ENCODE assay signal across 1 cellular context in the genomic region with DNA sequence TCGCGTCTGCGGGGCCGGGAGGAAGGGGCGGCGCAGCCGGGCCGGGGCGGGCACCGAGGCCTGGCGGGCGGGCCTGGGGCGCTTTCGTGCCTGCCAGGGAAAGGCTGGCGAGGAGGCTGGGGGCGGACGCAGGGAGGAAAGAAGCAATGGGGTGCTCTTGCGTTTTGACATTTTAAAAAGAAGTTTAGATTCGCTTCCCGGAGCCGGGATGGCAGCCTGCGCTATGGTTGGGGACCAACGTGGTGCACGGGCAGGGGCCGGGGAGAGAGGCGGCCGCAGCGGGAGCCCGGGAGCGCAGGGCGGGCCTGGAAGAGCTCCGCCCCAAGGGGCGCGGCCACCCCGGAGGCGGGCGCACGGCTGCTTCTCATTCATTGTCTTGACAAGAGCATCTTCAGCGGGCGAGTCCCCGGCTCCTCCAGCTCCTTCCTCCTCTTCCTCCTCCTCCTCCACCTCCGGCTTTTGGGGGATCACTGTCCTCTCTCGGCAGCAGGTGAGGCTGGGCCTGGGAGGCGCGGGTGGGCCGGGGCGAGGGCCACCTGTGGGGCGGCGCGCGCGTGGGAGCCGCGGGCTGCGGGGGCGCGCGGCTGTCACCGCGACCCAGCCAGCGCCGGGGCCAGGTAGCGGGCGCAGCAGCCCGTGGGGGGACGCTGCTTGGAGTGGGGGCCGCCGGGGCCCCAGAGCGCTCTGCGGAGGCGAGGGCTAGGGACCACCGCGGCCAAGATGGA.
TF ChIP-seq lines count a peak whose summit lies in the region.

A gene (plus strand): TSS at position 367 of the 725 bp plus-strand sequence. CDS start 1,608 bp downstream, outside the sequence.

TF ChIP-seq in HepG2, 621 proteins besides CTCF, POLR2A, EP300 and RAD21 (continued from another document and continues in another):
- TF ChIP-seq, protein P1, sequence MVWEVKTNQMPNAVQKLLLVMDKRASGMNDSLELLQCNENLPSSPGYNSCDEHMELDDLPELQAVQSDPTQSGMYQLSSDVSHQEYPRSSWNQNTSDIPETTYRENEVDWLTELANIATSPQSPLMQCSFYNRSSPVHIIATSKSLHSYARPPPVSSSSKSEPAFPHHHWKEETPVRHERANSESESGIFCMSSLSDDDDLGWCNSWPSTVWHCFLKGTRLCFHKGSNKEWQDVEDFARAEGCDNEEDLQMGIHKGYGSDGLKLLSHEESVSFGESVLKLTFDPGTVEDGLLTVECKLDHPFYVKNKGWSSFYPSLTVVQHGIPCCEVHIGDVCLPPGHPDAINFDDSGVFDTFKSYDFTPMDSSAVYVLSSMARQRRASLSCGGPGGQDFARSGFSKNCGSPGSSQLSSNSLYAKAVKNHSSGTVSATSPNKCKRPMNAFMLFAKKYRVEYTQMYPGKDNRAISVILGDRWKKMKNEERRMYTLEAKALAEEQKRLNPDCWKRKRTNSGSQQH (CRISPR knock-in tag; IDR thresholded peaks at IDR 0.05; ENCODE audit: low read depth) = 0 out of 2 replicates have a peak, but pooled peaks have one; percentile 57
- peak; percentile 52 for TF ChIP-seq ZNF883 (CRISPR knock-in tag; IDR thresholded peaks at IDR 0.05; ENCODE audit: not compliant biosample characterization)
- no peak for TF ChIP-seq SRSF9 (IDR thresholded peaks at IDR 0.05; ENCODE audit: borderline replicate concordance, insufficient read depth, low read depth, low read length, poor library complexity, severe bottlenecking)
- TF ChIP-seq ZNF33B (CRISPR knock-in tag; IDR thresholded peaks at IDR 0.05) = peak; percentile 35; the same call in 1 of the 2 replicates
- peak; percentile 45; the same call in 1 of the 2 replicates for TF ChIP-seq THAP11 (CRISPR knock-in tag; IDR thresholded peaks at IDR 0.05)
- no peak for TF ChIP-seq MTF1 (CRISPR knock-in tag; IDR thresholded peaks at IDR 0.05)
- TF ChIP-seq POLR2G (IDR thresholded peaks at IDR 0.05; ENCODE audit: low read depth, low read length) = peak; percentile 83
- TF ChIP-seq RCOR2 (CRISPR knock-in tag; IDR thresholded peaks at IDR 0.05) = no peak
- peak; percentile 42; the same call in 1 of the 2 replicates for TF ChIP-seq KLF12 (CRISPR knock-in tag; IDR thresholded peaks at IDR 0.05; ENCODE audit: borderline replicate concordance)
- TF ChIP-seq, protein P2, sequence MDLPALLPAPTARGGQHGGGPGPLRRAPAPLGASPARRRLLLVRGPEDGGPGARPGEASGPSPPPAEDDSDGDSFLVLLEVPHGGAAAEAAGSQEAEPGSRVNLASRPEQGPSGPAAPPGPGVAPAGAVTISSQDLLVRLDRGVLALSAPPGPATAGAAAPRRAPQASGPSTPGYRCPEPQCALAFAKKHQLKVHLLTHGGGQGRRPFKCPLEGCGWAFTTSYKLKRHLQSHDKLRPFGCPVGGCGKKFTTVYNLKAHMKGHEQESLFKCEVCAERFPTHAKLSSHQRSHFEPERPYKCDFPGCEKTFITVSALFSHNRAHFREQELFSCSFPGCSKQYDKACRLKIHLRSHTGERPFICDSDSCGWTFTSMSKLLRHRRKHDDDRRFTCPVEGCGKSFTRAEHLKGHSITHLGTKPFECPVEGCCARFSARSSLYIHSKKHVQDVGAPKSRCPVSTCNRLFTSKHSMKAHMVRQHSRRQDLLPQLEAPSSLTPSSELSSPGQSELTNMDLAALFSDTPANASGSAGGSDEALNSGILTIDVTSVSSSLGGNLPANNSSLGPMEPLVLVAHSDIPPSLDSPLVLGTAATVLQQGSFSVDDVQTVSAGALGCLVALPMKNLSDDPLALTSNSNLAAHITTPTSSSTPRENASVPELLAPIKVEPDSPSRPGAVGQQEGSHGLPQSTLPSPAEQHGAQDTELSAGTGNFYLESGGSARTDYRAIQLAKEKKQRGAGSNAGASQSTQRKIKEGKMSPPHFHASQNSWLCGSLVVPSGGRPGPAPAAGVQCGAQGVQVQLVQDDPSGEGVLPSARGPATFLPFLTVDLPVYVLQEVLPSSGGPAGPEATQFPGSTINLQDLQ (CRISPR knock-in tag; IDR thresholded peaks at IDR 0.05) = peak; percentile 65; the same call in 1 of the 2 replicates
- TF ChIP-seq ERF (CRISPR knock-in tag; IDR thresholded peaks at IDR 0.05) = peak; percentile 58; the same call in 1 of the 2 replicates
- TF ChIP-seq FLYWCH1 (CRISPR knock-in tag; IDR thresholded peaks at IDR 0.05) = no peak
- TF ChIP-seq DNMT1 (CRISPR knock-in tag; IDR thresholded peaks at IDR 0.05) = no peak
- TF ChIP-seq, protein P3, sequence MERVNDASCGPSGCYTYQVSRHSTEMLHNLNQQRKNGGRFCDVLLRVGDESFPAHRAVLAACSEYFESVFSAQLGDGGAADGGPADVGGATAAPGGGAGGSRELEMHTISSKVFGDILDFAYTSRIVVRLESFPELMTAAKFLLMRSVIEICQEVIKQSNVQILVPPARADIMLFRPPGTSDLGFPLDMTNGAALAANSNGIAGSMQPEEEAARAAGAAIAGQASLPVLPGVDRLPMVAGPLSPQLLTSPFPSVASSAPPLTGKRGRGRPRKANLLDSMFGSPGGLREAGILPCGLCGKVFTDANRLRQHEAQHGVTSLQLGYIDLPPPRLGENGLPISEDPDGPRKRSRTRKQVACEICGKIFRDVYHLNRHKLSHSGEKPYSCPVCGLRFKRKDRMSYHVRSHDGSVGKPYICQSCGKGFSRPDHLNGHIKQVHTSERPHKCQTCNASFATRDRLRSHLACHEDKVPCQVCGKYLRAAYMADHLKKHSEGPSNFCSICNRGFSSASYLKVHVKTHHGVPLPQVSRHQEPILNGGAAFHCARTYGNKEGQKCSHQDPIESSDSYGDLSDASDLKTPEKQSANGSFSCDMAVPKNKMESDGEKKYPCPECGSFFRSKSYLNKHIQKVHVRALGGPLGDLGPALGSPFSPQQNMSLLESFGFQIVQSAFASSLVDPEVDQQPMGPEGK (CRISPR knock-in tag; IDR thresholded peaks at IDR 0.05) = peak; percentile 86
- TF ChIP-seq, protein P4, sequence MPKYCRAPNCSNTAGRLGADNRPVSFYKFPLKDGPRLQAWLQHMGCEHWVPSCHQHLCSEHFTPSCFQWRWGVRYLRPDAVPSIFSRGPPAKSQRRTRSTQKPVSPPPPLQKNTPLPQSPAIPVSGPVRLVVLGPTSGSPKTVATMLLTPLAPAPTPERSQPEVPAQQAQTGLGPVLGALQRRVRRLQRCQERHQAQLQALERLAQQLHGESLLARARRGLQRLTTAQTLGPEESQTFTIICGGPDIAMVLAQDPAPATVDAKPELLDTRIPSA (CRISPR knock-in tag; IDR thresholded peaks at IDR 0.05; ENCODE audit: borderline replicate concordance) = no peak
- peak; percentile 42 for TF ChIP-seq AGO2 (optimal IDR thresholded peaks at IDR 0.05; ENCODE audit: low read depth, low read length)
- TF ChIP-seq, protein P5, sequence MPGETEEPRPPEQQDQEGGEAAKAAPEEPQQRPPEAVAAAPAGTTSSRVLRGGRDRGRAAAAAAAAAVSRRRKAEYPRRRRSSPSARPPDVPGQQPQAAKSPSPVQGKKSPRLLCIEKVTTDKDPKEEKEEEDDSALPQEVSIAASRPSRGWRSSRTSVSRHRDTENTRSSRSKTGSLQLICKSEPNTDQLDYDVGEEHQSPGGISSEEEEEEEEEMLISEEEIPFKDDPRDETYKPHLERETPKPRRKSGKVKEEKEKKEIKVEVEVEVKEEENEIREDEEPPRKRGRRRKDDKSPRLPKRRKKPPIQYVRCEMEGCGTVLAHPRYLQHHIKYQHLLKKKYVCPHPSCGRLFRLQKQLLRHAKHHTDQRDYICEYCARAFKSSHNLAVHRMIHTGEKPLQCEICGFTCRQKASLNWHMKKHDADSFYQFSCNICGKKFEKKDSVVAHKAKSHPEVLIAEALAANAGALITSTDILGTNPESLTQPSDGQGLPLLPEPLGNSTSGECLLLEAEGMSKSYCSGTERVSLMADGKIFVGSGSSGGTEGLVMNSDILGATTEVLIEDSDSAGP (CRISPR knock-in tag; IDR thresholded peaks at IDR 0.05; ENCODE audit: borderline replicate concordance) = no peak
- TF ChIP-seq NCOA5 (CRISPR knock-in tag; IDR thresholded peaks at IDR 0.05) = no peak
- TF ChIP-seq, protein P6, sequence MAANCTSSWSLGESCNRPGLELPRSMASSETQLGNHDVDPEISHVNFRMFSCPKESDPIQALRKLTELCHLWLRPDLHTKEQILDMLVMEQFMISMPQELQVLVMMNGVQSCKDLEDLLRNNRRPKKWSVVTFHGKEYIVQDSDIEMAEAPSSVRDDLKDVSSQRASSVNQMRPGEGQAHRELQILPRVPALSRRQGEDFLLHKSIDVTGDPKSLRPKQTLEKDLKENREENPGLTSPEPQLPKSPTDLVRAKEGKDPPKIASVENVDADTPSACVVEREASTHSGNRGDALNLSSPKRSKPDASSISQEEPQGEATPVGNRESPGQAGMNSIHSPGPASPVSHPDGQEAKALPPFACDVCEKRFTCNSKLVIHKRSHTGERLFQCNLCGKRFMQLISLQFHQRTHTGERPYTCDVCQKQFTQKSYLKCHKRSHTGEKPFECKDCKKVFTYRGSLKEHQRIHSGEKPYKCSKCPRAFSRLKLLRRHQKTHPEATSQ (CRISPR knock-in tag; IDR thresholded peaks at IDR 0.05; ENCODE audit: borderline replicate concordance) = no peak
- TF ChIP-seq ZFX (CRISPR knock-in tag; IDR thresholded peaks at IDR 0.05; ENCODE audit: low read depth) = peak; percentile 83
- TF ChIP-seq, protein P7, sequence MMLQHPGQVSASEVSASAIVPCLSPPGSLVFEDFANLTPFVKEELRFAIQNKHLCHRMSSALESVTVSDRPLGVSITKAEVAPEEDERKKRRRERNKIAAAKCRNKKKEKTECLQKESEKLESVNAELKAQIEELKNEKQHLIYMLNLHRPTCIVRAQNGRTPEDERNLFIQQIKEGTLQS (CRISPR knock-in tag; IDR thresholded peaks at IDR 0.05) = 0 out of 2 replicates have a peak, but pooled peaks have one; percentile 20
- no peak for TF ChIP-seq GTF2F1 (IDR thresholded peaks at IDR 0.05; ENCODE audit: low read length)
- no peak for TF ChIP-seq PAX8 (CRISPR knock-in tag; IDR thresholded peaks at IDR 0.05; ENCODE audit: borderline replicate concordance)
- TF ChIP-seq, protein P8, sequence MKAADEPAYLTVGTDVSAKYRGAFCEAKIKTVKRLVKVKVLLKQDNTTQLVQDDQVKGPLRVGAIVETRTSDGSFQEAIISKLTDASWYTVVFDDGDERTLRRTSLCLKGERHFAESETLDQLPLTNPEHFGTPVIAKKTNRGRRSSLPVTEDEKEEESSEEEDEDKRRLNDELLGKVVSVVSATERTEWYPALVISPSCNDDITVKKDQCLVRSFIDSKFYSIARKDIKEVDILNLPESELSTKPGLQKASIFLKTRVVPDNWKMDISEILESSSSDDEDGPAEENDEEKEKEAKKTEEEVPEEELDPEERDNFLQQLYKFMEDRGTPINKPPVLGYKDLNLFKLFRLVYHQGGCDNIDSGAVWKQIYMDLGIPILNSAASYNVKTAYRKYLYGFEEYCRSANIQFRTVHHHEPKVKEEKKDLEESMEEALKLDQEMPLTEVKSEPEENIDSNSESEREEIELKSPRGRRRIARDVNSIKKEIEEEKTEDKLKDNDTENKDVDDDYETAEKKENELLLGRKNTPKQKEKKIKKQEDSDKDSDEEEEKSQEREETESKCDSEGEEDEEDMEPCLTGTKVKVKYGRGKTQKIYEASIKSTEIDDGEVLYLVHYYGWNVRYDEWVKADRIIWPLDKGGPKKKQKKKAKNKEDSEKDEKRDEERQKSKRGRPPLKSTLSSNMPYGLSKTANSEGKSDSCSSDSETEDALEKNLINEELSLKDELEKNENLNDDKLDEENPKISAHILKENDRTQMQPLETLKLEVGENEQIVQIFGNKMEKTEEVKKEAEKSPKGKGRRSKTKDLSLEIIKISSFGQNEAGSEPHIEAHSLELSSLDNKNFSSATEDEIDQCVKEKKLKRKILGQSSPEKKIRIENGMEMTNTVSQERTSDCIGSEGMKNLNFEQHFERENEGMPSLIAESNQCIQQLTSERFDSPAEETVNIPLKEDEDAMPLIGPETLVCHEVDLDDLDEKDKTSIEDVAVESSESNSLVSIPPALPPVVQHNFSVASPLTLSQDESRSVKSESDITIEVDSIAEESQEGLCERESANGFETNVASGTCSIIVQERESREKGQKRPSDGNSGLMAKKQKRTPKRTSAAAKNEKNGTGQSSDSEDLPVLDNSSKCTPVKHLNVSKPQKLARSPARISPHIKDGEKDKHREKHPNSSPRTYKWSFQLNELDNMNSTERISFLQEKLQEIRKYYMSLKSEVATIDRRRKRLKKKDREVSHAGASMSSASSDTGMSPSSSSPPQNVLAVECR (CRISPR knock-in tag; IDR thresholded peaks at IDR 0.05; ENCODE audit: borderline replicate concordance) = peak; percentile 59; the same call in 1 of the 2 replicates
- TF ChIP-seq KAT8 (CRISPR knock-in tag; IDR thresholded peaks at IDR 0.05) = peak; percentile 65; the same call in 1 of the 2 replicates
- TF ChIP-seq, protein P9, sequence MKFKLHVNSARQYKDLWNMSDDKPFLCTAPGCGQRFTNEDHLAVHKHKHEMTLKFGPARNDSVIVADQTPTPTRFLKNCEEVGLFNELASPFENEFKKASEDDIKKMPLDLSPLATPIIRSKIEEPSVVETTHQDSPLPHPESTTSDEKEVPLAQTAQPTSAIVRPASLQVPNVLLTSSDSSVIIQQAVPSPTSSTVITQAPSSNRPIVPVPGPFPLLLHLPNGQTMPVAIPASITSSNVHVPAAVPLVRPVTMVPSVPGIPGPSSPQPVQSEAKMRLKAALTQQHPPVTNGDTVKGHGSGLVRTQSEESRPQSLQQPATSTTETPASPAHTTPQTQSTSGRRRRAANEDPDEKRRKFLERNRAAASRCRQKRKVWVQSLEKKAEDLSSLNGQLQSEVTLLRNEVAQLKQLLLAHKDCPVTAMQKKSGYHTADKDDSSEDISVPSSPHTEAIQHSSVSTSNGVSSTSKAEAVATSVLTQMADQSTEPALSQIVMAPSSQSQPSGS (CRISPR knock-in tag; IDR thresholded peaks at IDR 0.05) = no peak
- no peak for TF ChIP-seq PCBP2 (optimal IDR thresholded peaks at IDR 0.05; ENCODE audit: low read depth, low read length, poor library complexity, severe bottlenecking)
- no peak for TF ChIP-seq ZNF34 (CRISPR knock-in tag; IDR thresholded peaks at IDR 0.05; ENCODE audit: borderline replicate concordance)
- TF ChIP-seq ZNF879 (CRISPR knock-in tag; IDR thresholded peaks at IDR 0.05) = no peak
- peak; percentile 36; the same call in 1 of the 2 replicates for TF ChIP-seq SAFB2 (CRISPR knock-in tag; IDR thresholded peaks at IDR 0.05; ENCODE audit: borderline replicate concordance, low read depth)
- TF ChIP-seq EED (CRISPR knock-in tag; IDR thresholded peaks at IDR 0.05) = peak; percentile 80; the same call in 1 of the 2 replicates
- TF ChIP-seq TBP (CRISPR knock-in tag; IDR thresholded peaks at IDR 0.05) = 0 out of 2 replicates have a peak, but pooled peaks have one; percentile 15
- TF ChIP-seq ZNF605 (CRISPR knock-in tag; IDR thresholded peaks at IDR 0.05) = peak; percentile 45; the same call in 1 of the 2 replicates
- TF ChIP-seq HOXA5 (CRISPR knock-in tag; IDR thresholded peaks at IDR 0.05) = 0 out of 2 replicates have a peak, but pooled peaks have one; percentile 64
- TF ChIP-seq RBM39 (IDR thresholded peaks at IDR 0.05; ENCODE audit: low read depth, low read length, poor library complexity, severe bottlenecking) = no peak
- no peak for TF ChIP-seq ZC3H13 (CRISPR knock-in tag; IDR thresholded peaks at IDR 0.05)
- TF ChIP-seq, protein P10, sequence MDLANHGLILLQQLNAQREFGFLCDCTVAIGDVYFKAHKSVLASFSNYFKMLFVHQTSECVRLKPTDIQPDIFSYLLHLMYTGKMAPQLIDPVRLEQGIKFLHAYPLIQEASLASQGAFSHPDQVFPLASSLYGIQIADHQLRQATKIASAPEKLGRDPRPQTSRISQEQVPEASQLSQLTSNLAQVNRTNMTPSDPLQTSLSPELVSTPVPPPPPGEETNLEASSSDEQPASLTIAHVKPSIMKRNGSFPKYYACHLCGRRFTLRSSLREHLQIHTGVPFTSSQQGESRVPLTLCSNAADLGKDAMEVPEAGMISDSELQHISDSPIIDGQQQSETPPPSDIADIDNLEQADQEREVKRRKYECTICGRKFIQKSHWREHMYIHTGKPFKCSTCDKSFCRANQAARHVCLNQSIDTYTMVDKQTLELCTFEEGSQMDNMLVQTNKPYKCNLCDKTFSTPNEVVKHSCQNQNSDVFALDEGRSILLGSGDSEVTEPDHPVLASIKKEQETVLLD (CRISPR knock-in tag; IDR thresholded peaks at IDR 0.05; ENCODE audit: low read depth) = 0 out of 2 replicates have a peak, but pooled peaks have one; percentile 34
- TF ChIP-seq CCAR2 (optimal IDR thresholded peaks at IDR 0.05; ENCODE audit: low read depth, low read length) = no peak
- peak; percentile 21; the same call in 1 of the 2 replicates for TF ChIP-seq GATA4 (IDR thresholded peaks at IDR 0.05; ENCODE audit: borderline replicate concordance, low read depth)
